In genomic region chr6:159077123-159077522, GRCh38 we compare ENCODE assay signal across 1 cellular context.
TF ChIP-seq lines count a peak whose summit lies in the region.

No MANE protein-coding gene starts in this region.

TF ChIP-seq in HepG2, 621 proteins besides CTCF, POLR2A, EP300 and RAD21:
- TF ChIP-seq ZHX2 (IDR thresholded peaks at IDR 0.05; ENCODE audit: low read depth), result no peak
- no peak for TF ChIP-seq ZHX2 (CRISPR knock-in tag; IDR thresholded peaks at IDR 0.05; ENCODE audit: borderline replicate concordance)
- TF ChIP-seq EZH2 (conservative IDR thresholded peaks at IDR 0.05; ENCODE audit: low read depth, low read length), result 0 out of 2 replicates have a peak, but pooled peaks have one; percentile 6
